Comparison of ENCODE assay signal across 1 cellular context in genomic region chr22:38766076-38766777, GRCh38.
TF ChIP-seq lines count a peak whose summit lies in the region.

No MANE protein-coding gene starts in this region.

TF ChIP-seq in HepG2, 621 proteins besides CTCF, POLR2A, EP300 and RAD21 (continued from another document and continues in another):
- TF ChIP-seq DNMT1 (CRISPR knock-in tag; IDR thresholded peaks at IDR 0.05) (no peak), ZBTB8A (CRISPR knock-in tag; IDR thresholded peaks at IDR 0.05; ENCODE audit: borderline replicate concordance, low read depth) (no peak), ZNF503 (CRISPR knock-in tag; IDR thresholded peaks at IDR 0.05) (no peak), ZNF136 (CRISPR knock-in tag; IDR thresholded peaks at IDR 0.05; ENCODE audit: low read depth) (no peak), ZNF234 (CRISPR knock-in tag; conservative IDR thresholded peaks at IDR 0.05) (no peak), E2F1 (CRISPR knock-in tag; IDR thresholded peaks at IDR 0.05) (no peak), ZNF614 (CRISPR knock-in tag; IDR thresholded peaks at IDR 0.05; ENCODE audit: borderline replicate concordance) (0 out of 2 replicates have a peak, but pooled peaks have one; percentile 39), ZNF687 (CRISPR knock-in tag; IDR thresholded peaks at IDR 0.05) (peak; percentile 75), TCF7 (IDR thresholded peaks at IDR 0.05; ENCODE audit: low read depth) (no peak), ZFP36 (IDR thresholded peaks at IDR 0.05; ENCODE audit: borderline replicate concordance, low read depth, low read length, partially characterized antibody) (no peak), ZBTB7B (CRISPR knock-in tag; IDR thresholded peaks at IDR 0.05) (peak; percentile 57; the same call in 1 of the 2 replicates), EHMT2 (IDR thresholded peaks at IDR 0.05; ENCODE audit: borderline replicate concordance, low read depth, low read length) (no peak), SP4 (CRISPR knock-in tag; IDR thresholded peaks at IDR 0.05) (no peak), NPAS2 (CRISPR knock-in tag; IDR thresholded peaks at IDR 0.05; ENCODE audit: borderline replicate concordance) (no peak), ZNF772 (CRISPR knock-in tag; IDR thresholded peaks at IDR 0.05) (peak; percentile 41; the same call in 1 of the 2 replicates), MTF2 (CRISPR knock-in tag; IDR thresholded peaks at IDR 0.05; ENCODE audit: borderline replicate concordance) (no peak), ZNF776 (CRISPR knock-in tag; IDR thresholded peaks at IDR 0.05) (no peak), ZNF792 (CRISPR knock-in tag; IDR thresholded peaks at IDR 0.05) (no peak), RBFOX2 (IDR thresholded peaks at IDR 0.05; ENCODE audit: low read depth, low read length) (no peak), ZNF484 (CRISPR knock-in tag; IDR thresholded peaks at IDR 0.05; ENCODE audit: borderline replicate concordance, low read depth) (no peak), NCOA2 (CRISPR knock-in tag; IDR thresholded peaks at IDR 0.05) (no peak), BRF2 (CRISPR knock-in tag; IDR thresholded peaks at IDR 0.05) (no peak), ETV6 (CRISPR knock-in tag; conservative IDR thresholded peaks at IDR 0.05) (no peak), HMGXB4 (CRISPR knock-in tag; IDR thresholded peaks at IDR 0.05; ENCODE audit: borderline replicate concordance in 1 of 2, low read depth in 1 of 2) (peak; percentile 41 to 81; a peak in 2 of 4 replicates), MTA1 (CRISPR knock-in tag; IDR thresholded peaks at IDR 0.05; ENCODE audit: borderline replicate concordance) (no peak), FUBP1 (CRISPR knock-in tag; IDR thresholded peaks at IDR 0.05; ENCODE audit: borderline replicate concordance) (no peak), HMG20B (CRISPR knock-in tag; conservative IDR thresholded peaks at IDR 0.05) (no peak), ELF3 (CRISPR knock-in tag; IDR thresholded peaks at IDR 0.05) (peak; percentile 62), ELF1 (CRISPR knock-in tag; IDR thresholded peaks at IDR 0.05) (no peak), HOXD1 (CRISPR knock-in tag; IDR thresholded peaks at IDR 0.05) (no peak), PREB (CRISPR knock-in tag; IDR thresholded peaks at IDR 0.05) (no peak), FOSL1 (CRISPR knock-in tag; IDR thresholded peaks at IDR 0.05; ENCODE audit: borderline replicate concordance) (no peak), ZNF451 (CRISPR knock-in tag; IDR thresholded peaks at IDR 0.05) (no peak)
- TF ChIP-seq, protein P1, sequence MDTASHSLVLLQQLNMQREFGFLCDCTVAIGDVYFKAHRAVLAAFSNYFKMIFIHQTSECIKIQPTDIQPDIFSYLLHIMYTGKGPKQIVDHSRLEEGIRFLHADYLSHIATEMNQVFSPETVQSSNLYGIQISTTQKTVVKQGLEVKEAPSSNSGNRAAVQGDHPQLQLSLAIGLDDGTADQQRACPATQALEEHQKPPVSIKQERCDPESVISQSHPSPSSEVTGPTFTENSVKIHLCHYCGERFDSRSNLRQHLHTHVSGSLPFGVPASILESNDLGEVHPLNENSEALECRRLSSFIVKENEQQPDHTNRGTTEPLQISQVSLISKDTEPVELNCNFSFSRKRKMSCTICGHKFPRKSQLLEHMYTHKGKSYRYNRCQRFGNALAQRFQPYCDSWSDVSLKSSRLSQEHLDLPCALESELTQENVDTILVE (CRISPR knock-in tag; IDR thresholded peaks at IDR 0.05), result no peak
- TF ChIP-seq, protein P2, sequence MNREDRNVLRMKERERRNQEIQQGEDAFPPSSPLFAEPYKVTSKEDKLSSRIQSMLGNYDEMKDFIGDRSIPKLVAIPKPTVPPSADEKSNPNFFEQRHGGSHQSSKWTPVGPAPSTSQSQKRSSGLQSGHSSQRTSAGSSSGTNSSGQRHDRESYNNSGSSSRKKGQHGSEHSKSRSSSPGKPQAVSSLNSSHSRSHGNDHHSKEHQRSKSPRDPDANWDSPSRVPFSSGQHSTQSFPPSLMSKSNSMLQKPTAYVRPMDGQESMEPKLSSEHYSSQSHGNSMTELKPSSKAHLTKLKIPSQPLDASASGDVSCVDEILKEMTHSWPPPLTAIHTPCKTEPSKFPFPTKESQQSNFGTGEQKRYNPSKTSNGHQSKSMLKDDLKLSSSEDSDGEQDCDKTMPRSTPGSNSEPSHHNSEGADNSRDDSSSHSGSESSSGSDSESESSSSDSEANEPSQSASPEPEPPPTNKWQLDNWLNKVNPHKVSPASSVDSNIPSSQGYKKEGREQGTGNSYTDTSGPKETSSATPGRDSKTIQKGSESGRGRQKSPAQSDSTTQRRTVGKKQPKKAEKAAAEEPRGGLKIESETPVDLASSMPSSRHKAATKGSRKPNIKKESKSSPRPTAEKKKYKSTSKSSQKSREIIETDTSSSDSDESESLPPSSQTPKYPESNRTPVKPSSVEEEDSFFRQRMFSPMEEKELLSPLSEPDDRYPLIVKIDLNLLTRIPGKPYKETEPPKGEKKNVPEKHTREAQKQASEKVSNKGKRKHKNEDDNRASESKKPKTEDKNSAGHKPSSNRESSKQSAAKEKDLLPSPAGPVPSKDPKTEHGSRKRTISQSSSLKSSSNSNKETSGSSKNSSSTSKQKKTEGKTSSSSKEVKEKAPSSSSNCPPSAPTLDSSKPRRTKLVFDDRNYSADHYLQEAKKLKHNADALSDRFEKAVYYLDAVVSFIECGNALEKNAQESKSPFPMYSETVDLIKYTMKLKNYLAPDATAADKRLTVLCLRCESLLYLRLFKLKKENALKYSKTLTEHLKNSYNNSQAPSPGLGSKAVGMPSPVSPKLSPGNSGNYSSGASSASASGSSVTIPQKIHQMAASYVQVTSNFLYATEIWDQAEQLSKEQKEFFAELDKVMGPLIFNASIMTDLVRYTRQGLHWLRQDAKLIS (CRISPR knock-in tag; IDR thresholded peaks at IDR 0.05), result no peak
- TF ChIP-seq, protein P3, sequence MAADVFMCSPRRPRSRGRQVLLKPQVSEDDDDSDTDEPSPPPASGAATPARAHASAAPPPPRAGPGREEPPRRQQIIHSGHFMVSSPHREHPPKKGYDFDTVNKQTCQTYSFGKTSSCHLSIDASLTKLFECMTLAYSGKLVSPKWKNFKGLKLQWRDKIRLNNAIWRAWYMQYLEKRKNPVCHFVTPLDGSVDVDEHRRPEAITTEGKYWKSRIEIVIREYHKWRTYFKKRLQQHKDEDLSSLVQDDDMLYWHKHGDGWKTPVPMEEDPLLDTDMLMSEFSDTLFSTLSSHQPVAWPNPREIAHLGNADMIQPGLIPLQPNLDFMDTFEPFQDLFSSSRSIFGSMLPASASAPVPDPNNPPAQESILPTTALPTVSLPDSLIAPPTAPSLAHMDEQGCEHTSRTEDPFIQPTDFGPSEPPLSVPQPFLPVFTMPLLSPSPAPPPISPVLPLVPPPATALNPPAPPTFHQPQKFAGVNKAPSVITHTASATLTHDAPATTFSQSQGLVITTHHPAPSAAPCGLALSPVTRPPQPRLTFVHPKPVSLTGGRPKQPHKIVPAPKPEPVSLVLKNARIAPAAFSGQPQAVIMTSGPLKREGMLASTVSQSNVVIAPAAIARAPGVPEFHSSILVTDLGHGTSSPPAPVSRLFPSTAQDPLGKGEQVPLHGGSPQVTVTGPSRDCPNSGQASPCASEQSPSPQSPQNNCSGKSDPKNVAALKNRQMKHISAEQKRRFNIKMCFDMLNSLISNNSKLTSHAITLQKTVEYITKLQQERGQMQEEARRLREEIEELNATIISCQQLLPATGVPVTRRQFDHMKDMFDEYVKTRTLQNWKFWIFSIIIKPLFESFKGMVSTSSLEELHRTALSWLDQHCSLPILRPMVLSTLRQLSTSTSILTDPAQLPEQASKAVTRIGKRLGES (CRISPR knock-in tag; IDR thresholded peaks at IDR 0.05; ENCODE audit: borderline replicate concordance), result no peak
